1 cellular context compared by ENCODE assay signal in the genomic region with DNA sequence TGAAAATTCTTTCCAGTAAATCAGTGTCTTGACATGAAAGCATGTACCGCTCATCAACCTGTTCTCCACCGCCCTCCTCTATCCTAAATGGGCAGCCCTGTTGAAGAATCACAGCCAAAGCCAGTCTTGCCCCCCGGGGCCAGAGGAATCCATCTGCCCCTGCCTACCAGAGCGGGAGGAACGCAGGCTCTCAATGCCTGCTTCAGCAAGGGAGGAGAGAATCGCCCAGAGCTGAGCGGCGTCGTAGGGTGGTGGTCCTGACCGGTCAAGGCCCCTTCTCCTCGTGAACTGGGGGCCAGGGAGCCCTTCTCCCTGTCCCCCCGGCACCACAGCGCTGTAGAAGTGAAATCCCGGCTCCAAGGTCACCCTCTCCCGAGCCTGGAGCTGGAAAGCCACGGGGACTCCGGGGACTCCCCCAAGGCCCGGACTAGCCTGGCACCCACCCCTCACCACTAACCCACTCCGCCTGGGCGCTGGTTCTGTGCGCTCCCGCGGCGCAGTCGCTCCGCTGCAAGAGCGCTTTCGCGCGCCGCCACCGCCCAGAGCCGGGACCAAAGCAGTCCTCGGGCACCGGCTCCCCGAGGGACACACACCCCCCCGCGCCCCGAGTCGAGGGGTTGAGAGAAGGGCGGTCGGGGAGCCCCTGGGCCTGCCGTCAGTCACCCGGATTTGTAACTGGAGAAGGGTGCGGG.
TF ChIP-seq lines count a peak whose summit lies in the region.

No MANE protein-coding gene starts in this region.

TF ChIP-seq in endothelial cell of umbilical vein, 7 proteins besides CTCF, POLR2A, EP300 and RAD21:
- TF ChIP-seq, protein P1, sequence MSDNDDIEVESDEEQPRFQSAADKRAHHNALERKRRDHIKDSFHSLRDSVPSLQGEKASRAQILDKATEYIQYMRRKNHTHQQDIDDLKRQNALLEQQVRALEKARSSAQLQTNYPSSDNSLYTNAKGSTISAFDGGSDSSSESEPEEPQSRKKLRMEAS (IDR thresholded peaks at IDR 0.05; ENCODE audit: insufficient read depth, insufficient read length) = no peak
- TF ChIP-seq EZH2 (IDR thresholded peaks at IDR 0.05; ENCODE audit: borderline replicate concordance, low read depth, low read length, severe bottlenecking) (peak; percentile 46), MYC (IDR thresholded peaks at IDR 0.05; ENCODE audit: low read depth, low read length) (no peak), GATA2 (IDR thresholded peaks at IDR 0.05; ENCODE audit: insufficient read depth, insufficient read length, low read depth, low read length) (no peak)
